In the genomic region with DNA sequence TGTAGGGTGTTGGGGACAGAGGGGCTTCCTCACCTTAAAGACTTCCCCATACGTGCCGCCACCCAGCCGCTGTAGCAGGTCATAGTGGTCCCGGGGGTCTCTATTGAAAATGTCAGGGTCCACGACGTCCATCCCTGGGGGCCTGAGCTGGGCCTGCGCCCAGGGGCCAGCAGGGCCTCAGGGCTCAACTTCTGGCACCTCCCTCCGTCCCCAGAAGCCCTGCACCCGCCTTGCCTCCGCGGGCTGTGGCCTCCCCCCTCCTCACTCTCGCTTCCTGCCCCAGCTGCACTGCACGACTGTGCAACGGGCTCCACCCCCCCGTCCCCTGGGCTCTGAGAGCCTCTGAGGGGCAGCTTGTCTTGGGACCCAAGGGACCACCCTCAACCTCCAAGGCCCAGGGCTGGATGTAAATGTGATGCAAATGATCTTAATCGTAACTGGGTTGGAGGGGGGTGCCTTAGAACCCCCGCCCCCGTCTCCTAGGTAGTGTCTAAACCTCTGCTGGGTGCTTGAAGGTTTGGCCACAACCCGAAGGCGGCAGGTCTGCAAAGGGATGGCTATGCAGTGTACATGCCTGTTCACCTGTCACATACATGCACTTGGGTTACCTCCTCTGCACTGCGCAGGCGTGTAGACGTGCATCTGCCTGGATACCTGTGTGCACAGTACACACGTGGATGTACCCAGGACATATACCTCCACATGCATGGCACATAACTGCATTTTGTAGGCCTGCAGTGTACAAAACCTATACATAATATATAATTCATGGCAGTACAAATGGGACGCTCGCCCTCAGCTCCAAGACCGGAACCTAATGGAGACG, we compare ENCODE assay signal across 8 cellular contexts. TPM values are rescaled to one million over a fixed set of nuclear protein-coding genes. Genes with fewer than 3 reads are reported as not detected.
DNase-seq lines count a peak whose midpoint lies in the region; ATAC-seq and TF ChIP-seq lines count a peak whose summit lies in the region.

A gene (minus strand): TSS at position 190 of the 826 bp plus-strand sequence. CDS start 58 bp downstream, at position 132.

- H3K9me3 Mint-ChIP-seq in CD8-positive, alpha-beta memory T cell, result no peaks in the 10 kb centered on the region
- no peaks in the 10 kb centered on the region for H3K9me3 Mint-ChIP-seq in IgD-negative memory B cell

- peak within 1 kb of the TSS; percentile 96 to 100 (median 99) for H3K4me3 Mint-ChIP-seq in CD8-positive, alpha-beta memory T cell
- peak within 1 kb of the TSS; percentile 87 to 99 (median 98) for H3K4me3 Mint-ChIP-seq in IgD-negative memory B cell

- peak within 1 kb of the TSS; percentile 97 for H3K4me2 ChIP-seq in mammary epithelial cell (ENCODE audit: insufficient read depth, low read depth, low read length)

- intact Hi-C loops in mammary epithelial cell (cut with micrococcal nuclease) (loop anchor here (2.0 kb wide), 1 partner anchor 39 kb away; no protein-coding TSS in a partner anchor), right lobe of liver (cut with DNase I) (no loop called here)

- H3K27ac Mint-ChIP-seq in CD8-positive, alpha-beta memory T cell, result peak within 1 kb of the TSS; percentile 92 to 100 (median 99)
- peak within 1 kb of the TSS; percentile 96 to 99 (median 98) for H3K27ac Mint-ChIP-seq in IgD-negative memory B cell

- no peaks in the 10 kb centered on the region for H3K27me3 Mint-ChIP-seq in CD8-positive, alpha-beta memory T cell
- H3K27me3 Mint-ChIP-seq in IgD-negative memory B cell, result no peaks in the 10 kb centered on the region

- no peaks in the 10 kb centered on the region for H3K27me3 ChIP-seq in CD8-positive, alpha-beta memory T cell (ENCODE audit: insufficient read depth, low read length, poor library complexity, severe bottlenecking)
- H3K27me3 ChIP-seq in mammary epithelial cell (ENCODE audit: insufficient read depth, low read length) (no peaks in the 10 kb centered on the region), right lobe of liver (no peaks in the 10 kb centered on the region)

- peaks cover 16% of the 10 kb centered on the region for H3K36me3 ChIP-seq in CD8-positive, alpha-beta memory T cell (ENCODE audit: insufficient read depth, low read length)
- H3K36me3 ChIP-seq in mammary epithelial cell (ENCODE audit: insufficient read depth, low read length), result peaks cover 5% of the 10 kb centered on the region
- H3K36me3 ChIP-seq in right lobe of liver, result peaks cover 0 to 25% (median 5%) of the 10 kb centered on the region in 4 donors

- no peak for TF ChIP-seq CTCF in mammary epithelial cell (conservative IDR thresholded peaks at IDR 0.05 in 1 of 2, IDR thresholded peaks at IDR 0.05 in 1 of 2; ENCODE audit: extremely low read depth in 1 of 2, insufficient read depth in 1 of 2, low read depth in 1 of 2, low read length in 2 of 2)
- TF ChIP-seq CTCF in right lobe of liver (IDR thresholded peaks at IDR 0.05), result no peak

- H3K9ac ChIP-seq in mammary epithelial cell (ENCODE audit: insufficient read depth, low read length), result peak within 1 kb of the TSS; percentile 63

- no peaks in the 10 kb centered on the region for H3K9me3 ChIP-seq in CD8-positive, alpha-beta memory T cell (ENCODE audit: low read length)
- H3K9me3 ChIP-seq in mammary epithelial cell (replicated peaks; ENCODE audit: insufficient read depth, low read length) (no peaks in the 10 kb centered on the region), right lobe of liver (no peaks in the 10 kb centered on the region)

- H3K27ac ChIP-seq in CD8-positive, alpha-beta memory T cell (ENCODE audit: low read depth, low read length), result peak within 1 kb of the TSS; percentile 85
- peak within 1 kb of the TSS; percentile 42 for H3K27ac ChIP-seq in mammary epithelial cell (ENCODE audit: insufficient read depth, low read depth, low read length)
- H3K27ac ChIP-seq in right lobe of liver, result peak within 1 kb of the TSS; percentile 50 to 60 (median 54)

- no TSS peak for BruUV-seq in mammary epithelial cell (replicated peaks; lab: Mats Ljungman, UMichigan)

- DNase-seq in CD8-positive, alpha-beta memory T cell, result peak; percentile 51 to 80 (median 57)
- DNase-seq in UCSD-AML1 (lab: John Stamatoyannopoulos, UW; ENCODE audit: unreplicated experiment) (peak; percentile 68), mammary epithelial cell (no peak), right lobe of liver (peak in 2 of 3 donors; percentile 54 to 68), cortex of kidney (lab: John Stamatoyannopoulos, UW) (no peak)
- DNase-seq in stimulated activated CD8-positive, alpha-beta memory T cell treated with anti-CD3 and anti-CD28 coated beads, Interleukin-12 subunit alpha, Interleukin-12 subunit beta, amount 100 ng/mL, for 24 hours (ENCODE audit: extremely low read depth), result peak; percentile 49

- peak within 1 kb of the TSS; percentile 75 for H3K4me3 ChIP-seq in CD8-positive, alpha-beta memory T cell (ENCODE audit: low read length)
- H3K4me3 ChIP-seq in mammary epithelial cell (replicated peaks in 1 of 3; ENCODE audit: insufficient read depth in 1 of 3, low read depth in 2 of 3, low read length in 3 of 3), result peak within 1 kb of the TSS; percentile 47 to 88 (median 48)
- H3K4me3 ChIP-seq in right lobe of liver, result peak within 1 kb of the TSS; percentile 81 to 100 (median 91)

- peaks cover 49% of the 10 kb centered on the region for H3K4me1 ChIP-seq in CD8-positive, alpha-beta memory T cell (ENCODE audit: insufficient read depth, low read length)
- peaks cover 18% of the 10 kb centered on the region for H3K4me1 ChIP-seq in mammary epithelial cell (ENCODE audit: insufficient read depth, low read length)
- H3K4me1 ChIP-seq in right lobe of liver, result peaks cover 0 to 12% (median 3%) of the 10 kb centered on the region in 4 donors

- WGBS in mammary epithelial cell (ENCODE audit: low coverage, missing lambda C conversion rate), result 45% methylated on average over 19 of the region's 28 CpGs
- WGBS in right lobe of liver (ENCODE audit: insufficient coverage, low coverage, low lambda C conversion rate, missing lambda C conversion rate), result 30% methylated on average over 4 of the region's 28 CpGs

- ATAC-seq in GM21367 (IDR thresholded peaks at IDR 0.05; ENCODE audit: unreplicated experiment), result peak; percentile 40
- ATAC-seq in right lobe of liver, result peak; percentile 10 to 17 (median 15)

- dilution Hi-C loops in mammary epithelial cell (cut with HindIII; ENCODE audit: low sequenced_read_pairs), result loop anchor here (10.0 kb wide), 1 partner anchor 73 kb away; no protein-coding TSS in a partner anchor

- peak within 1 kb of the TSS; percentile 91 for H2AFZ ChIP-seq in mammary epithelial cell (ENCODE audit: low read depth, low read length)

- no peaks in the 10 kb centered on the region for H4K20me1 ChIP-seq in mammary epithelial cell (ENCODE audit: insufficient read depth, low read length)

- peaks cover 3 to 73% (median 11%) of the 10 kb centered on the region in 3 donors for H3K36me3 Mint-ChIP-seq in CD8-positive, alpha-beta memory T cell
- peaks cover 6% of the 10 kb centered on the region for H3K36me3 Mint-ChIP-seq in IgD-negative memory B cell

- in situ Hi-C loops in mammary epithelial cell (cut with MboI; ENCODE audit: low sequenced_read_pairs in 2 of 2), result loop anchor here in 1 of 2 donors (5.0 kb wide), 1 partner anchor 71 kb away; no protein-coding TSS in a partner anchor

- CTCF ChIA-PET in CD8-positive, alpha-beta memory T cell (lab: Charles Lee), result interaction anchor here (1.0 to 5.7 kb wide), 16 partner anchors 9 to 251 kb away, joined by 3 to 43 read pairs (median 4); a partner anchor contains a TSS
- CTCF ChIA-PET in mammary epithelial cell (lab: Charles Lee; ENCODE audit: low non-redundant PET), result no interaction called here

- H3K79me2 ChIP-seq in mammary epithelial cell (ENCODE audit: insufficient read depth, low read length), result peaks cover 34% of the 10 kb centered on the region

- no peak for TF ChIP-seq POLR2A in right lobe of liver (IDR thresholded peaks at IDR 0.05)

- H3K4me1 Mint-ChIP-seq in CD8-positive, alpha-beta memory T cell, result peaks cover 51 to 71% (median 69%) of the 10 kb centered on the region in 3 donors
- H3K4me1 Mint-ChIP-seq in IgD-negative memory B cell, result peaks cover 11 to 28% (median 25%) of the 10 kb centered on the region in 3 donors

- POLR2A ChIA-PET in CD8-positive, alpha-beta memory T cell (lab: Charles Lee), result interaction anchor here (0.5 to 1.7 kb wide), 8 partner anchors 57 to 260 kb away, joined by 3 to 10 read pairs (median 4); a partner anchor contains a TSS

RNA-seq across cellular contexts. Expression of the gene that starts here (rescaled TPM):
- total RNA-seq in CD8-positive, alpha-beta memory T cell, result 100 to 1,000 TPM; 161 to 162 TPM
- 178 TPM for polyA plus RNA-seq in CD8-positive, alpha-beta memory T cell
- polyA plus RNA-seq in IgD-negative memory B cell (250 TPM), mammary epithelial cell (0.51 TPM)
- total RNA-seq in mammary epithelial cell (under 1 TPM in 1 of 2 donors, not detected in 1; 0.75 TPM), right lobe of liver (1 to 10 TPM in 5 of 6 experiments, under 1 TPM in 1; 0.93 to 3.1 (median 2.0) TPM)
- polyA minus RNA-seq in mammary epithelial cell, result not detected

Comparison
In these comparisons a context has a peak if more than half of its experiments do, and no peak if none do; other contexts are left out.
1. RNA of the gene that starts here (total RNA-seq): 161 to 162 TPM in CD8-positive, alpha-beta memory T cell; 0.93 to 3.1 TPM in right lobe of liver and 0.75 TPM in mammary epithelial cell; every median in the first group is over 10 times any median in the second.
2. RNA of the gene that starts here (polyA plus RNA-seq): 250 TPM in IgD-negative memory B cell (single experiment) and 178 TPM in CD8-positive, alpha-beta memory T cell (single experiment); 0.51 TPM in mammary epithelial cell (single experiment); every median in the first group is over 100 times any median in the second.
3. DNase-seq: peak in CD8-positive, alpha-beta memory T cell (5 of 5), UCSD-AML1 (single experiment), right lobe of liver (2 of 3) and stimulated activated CD8-positive, alpha-beta memory T cell treated with anti-CD3 and anti-CD28 coated beads, Interleukin-12 subunit alpha, Interleukin-12 subunit beta, amount 100 ng/mL, for 24 hours (single experiment); none in mammary epithelial cell (single experiment) and cortex of kidney (single experiment).
4. Peak in every context shown above with its lines, with median percentiles within 50 percentile points of each other: H3K27ac ChIP-seq and H3K4me3 ChIP-seq.